Comparison of ENCODE assay signal across 18 cellular contexts in the genomic region with DNA sequence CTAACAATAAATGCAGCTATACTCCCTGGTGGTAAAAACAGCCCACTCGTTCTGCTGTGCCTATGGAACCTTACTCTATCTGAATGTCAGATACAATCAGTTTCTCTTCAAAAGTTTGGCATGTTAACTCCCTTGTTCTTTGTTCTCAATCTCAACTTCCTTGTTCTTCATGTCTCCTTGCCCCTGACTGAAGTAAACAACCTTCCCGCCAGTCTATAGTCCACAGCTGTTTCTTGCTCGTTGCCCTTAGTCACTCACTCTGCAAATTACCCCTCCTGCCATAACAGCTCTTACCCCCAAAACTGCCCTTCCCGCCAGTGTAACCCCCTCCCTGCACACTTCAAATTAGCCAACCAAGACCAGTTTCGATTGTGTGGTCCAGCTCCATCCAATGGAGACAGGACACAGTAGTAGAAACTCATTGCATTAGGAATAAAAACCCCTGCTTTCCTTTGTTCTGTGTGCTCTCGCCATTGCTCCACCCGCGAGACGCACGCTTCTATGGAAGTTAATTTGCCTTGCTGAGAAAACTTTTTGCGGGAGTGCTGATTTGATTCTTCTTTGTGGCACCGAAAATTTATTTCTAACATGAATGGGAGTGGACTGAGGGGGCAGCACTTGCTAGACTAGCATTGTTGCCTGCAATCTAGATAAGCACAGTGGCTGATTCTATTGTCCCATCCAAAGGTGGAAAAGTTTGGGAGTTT. TPM values are rescaled to one million over a fixed set of nuclear protein-coding genes. Genes with fewer than 3 reads are reported as not detected.
"Had no signal": no experiment of that assay in that cellular context is flagged by ENCODE, and none has a peak within 500 bp of the region (broad histone marks: within the 10 kb centered on the region; RNA-seq: fewer than 3 reads in every experiment).

No MANE protein-coding gene starts in this region.

- H3K4me3 ChIP-seq: dorsolateral prefrontal cortex, right atrium auricular region, smooth muscle cell, transverse colon had no signal

- H3K27me3 Mint-ChIP-seq: activated naive CD8-positive, alpha-beta T cell had no signal

- H3K4me2 ChIP-seq: smooth muscle cell had no signal

- H3K9me3 Mint-ChIP-seq: stimulated activated effector memory CD8-positive, alpha-beta T cell treated with anti-CD3 and anti-CD28 coated beads, Interleukin-12 subunit alpha, Interleukin-12 subunit beta, amount 100 ng/mL, for 72 hours had no signal

- H3K27ac ChIP-seq: dorsolateral prefrontal cortex, right atrium auricular region, transverse colon had no signal

- H3K36me3 ChIP-seq: right atrium auricular region, transverse colon had no signal

- H3K4me3 Mint-ChIP-seq: activated naive CD8-positive, alpha-beta T cell; stimulated activated effector memory CD8-positive, alpha-beta T cell treated with anti-CD3 and anti-CD28 coated beads, Interleukin-12 subunit alpha, Interleukin-12 subunit beta, amount 100 ng/mL, for 72 hours had no signal

- H3K36me3 Mint-ChIP-seq: stimulated activated effector memory CD8-positive, alpha-beta T cell treated with anti-CD3 and anti-CD28 coated beads, Interleukin-12 subunit alpha, Interleukin-12 subunit beta, amount 100 ng/mL, for 72 hours had no signal

- H3K27ac Mint-ChIP-seq: stimulated activated effector memory CD8-positive, alpha-beta T cell treated with anti-CD3 and anti-CD28 coated beads, Interleukin-12 subunit alpha, Interleukin-12 subunit beta, amount 100 ng/mL, for 72 hours had no signal

- H3K27me3 ChIP-seq: right atrium auricular region, transverse colon had no signal

- ATAC-seq: activated CD4-positive, CD25-positive, alpha-beta regulatory T cell treated with anti-CD3 and anti-CD28 coated beads, Interleukin-2, amount 50 U/mL, for 24 hours; esophagus mucosa; stimulated activated effector memory CD8-positive, alpha-beta T cell treated with anti-CD3 and anti-CD28 coated beads, Interleukin-12 subunit alpha, Interleukin-12 subunit beta, amount 100 ng/mL, for 72 hours had no signal

- H3K4me1 ChIP-seq: right atrium auricular region, transverse colon had no signal

- H3K9me3 ChIP-seq: transverse colon had no signal

- DNase-seq: activated effector memory CD4-positive, alpha-beta T cell treated with Interleukin-2 at 50 U/mL for 16 hours; aorta; dorsolateral prefrontal cortex; hypothalamus; kidney glomerular epithelial cell; posterior cingulate gyrus; transverse colon had no signal

RNA-seq across cellular contexts. Expression of gene GPR82, which starts 7.1 kb away (rescaled TPM):
- total RNA-seq: bronchial epithelial cell, chondrocyte, glomerular endothelial cell, myocyte, smooth muscle cell had no signal

RNA-seq across cellular contexts. Expression of gene GPR34, which starts 28.1 kb away (rescaled TPM):
- total RNA-seq: bronchial epithelial cell; chondrocyte; glomerular endothelial cell; T-helper 2 cell treated with Interferon-gamma antibody and Interleukin-4, amounts not matched to agents 100 ng/mL and 5 ng/mL, for 36 hours had no signal
